In the genomic region with DNA sequence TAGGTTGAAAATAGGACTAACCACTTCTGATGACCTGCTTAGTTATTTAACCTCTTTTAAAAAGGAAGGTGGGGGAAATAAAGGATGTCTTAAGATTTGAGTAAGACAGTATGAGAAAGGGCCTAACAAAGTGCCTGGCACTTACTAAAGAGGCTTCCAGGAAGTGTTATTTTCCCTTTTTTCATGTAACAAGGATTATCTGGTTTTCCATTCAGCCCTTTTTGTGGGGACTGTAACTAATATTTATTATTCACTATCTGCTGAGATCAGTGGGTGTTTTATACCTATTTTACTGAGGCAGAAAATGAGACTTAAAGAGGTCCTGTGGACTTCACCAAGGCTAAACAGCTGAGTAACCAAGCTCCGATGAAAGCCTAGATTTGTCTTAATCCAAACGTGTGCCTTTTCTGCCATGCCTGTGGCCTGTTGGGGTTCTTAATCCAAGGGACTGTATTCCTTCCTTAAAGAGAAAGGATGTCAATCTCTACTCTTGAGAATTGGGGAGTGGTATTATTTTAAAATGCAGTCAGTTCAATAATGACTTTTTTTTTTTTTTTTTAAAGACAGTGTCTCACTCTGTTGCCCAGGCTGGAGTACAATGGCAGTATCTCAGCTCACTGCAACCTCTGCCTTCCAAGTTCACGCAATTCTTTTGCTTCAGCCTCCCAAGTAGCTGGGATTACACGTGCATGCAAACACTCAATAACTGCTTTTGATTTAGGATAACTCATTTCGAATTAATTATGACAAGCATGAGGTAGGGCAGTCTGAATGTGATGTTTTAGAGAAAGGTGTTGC, we compare ENCODE assay signal across 1 cellular context.
TF ChIP-seq lines count a peak whose summit lies in the region.

No MANE protein-coding gene starts in this region.

TF ChIP-seq in WTC11, 78 proteins besides CTCF, POLR2A, EP300 and RAD21:
- TF ChIP-seq, protein P1, sequence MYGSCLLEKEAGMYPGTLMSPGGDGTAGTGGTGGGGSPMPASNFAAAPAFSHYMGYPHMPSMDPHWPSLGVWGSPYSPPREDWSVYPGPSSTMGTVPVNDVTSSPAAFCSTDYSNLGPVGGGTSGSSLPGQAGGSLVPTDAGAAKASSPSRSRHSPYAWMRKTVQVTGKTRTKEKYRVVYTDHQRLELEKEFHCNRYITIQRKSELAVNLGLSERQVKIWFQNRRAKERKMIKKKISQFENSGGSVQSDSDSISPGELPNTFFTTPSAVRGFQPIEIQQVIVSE (CRISPR knock-in tag; IDR thresholded peaks at IDR 0.05; ENCODE audit: borderline replicate concordance): no peak
- TF ChIP-seq NR2C2 (CRISPR knock-in tag; IDR thresholded peaks at IDR 0.05): no peak
- TF ChIP-seq, protein P2, sequence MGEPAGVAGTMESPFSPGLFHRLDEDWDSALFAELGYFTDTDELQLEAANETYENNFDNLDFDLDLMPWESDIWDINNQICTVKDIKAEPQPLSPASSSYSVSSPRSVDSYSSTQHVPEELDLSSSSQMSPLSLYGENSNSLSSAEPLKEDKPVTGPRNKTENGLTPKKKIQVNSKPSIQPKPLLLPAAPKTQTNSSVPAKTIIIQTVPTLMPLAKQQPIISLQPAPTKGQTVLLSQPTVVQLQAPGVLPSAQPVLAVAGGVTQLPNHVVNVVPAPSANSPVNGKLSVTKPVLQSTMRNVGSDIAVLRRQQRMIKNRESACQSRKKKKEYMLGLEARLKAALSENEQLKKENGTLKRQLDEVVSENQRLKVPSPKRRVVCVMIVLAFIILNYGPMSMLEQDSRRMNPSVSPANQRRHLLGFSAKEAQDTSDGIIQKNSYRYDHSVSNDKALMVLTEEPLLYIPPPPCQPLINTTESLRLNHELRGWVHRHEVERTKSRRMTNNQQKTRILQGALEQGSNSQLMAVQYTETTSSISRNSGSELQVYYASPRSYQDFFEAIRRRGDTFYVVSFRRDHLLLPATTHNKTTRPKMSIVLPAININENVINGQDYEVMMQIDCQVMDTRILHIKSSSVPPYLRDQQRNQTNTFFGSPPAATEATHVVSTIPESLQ (CRISPR knock-in tag; IDR thresholded peaks at IDR 0.05): no peak
- TF ChIP-seq GTF2I (CRISPR knock-in tag; conservative IDR thresholded peaks at IDR 0.05): no peak
- TF ChIP-seq EMX1 (CRISPR knock-in tag; IDR thresholded peaks at IDR 0.05): no peak
- TF ChIP-seq, protein P3, sequence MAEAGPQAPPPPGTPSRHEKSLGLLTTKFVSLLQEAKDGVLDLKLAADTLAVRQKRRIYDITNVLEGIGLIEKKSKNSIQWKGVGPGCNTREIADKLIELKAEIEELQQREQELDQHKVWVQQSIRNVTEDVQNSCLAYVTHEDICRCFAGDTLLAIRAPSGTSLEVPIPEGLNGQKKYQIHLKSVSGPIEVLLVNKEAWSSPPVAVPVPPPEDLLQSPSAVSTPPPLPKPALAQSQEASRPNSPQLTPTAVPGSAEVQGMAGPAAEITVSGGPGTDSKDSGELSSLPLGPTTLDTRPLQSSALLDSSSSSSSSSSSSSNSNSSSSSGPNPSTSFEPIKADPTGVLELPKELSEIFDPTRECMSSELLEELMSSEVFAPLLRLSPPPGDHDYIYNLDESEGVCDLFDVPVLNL (CRISPR knock-in tag; IDR thresholded peaks at IDR 0.05; ENCODE audit: borderline replicate concordance, low read depth): no peak
- no peak for TF ChIP-seq ZNF317 (CRISPR knock-in tag; IDR thresholded peaks at IDR 0.05; ENCODE audit: borderline replicate concordance, low read depth)
- peak; percentile 60; the same call in 1 of the 2 replicates for TF ChIP-seq ZNF121 (CRISPR knock-in tag; IDR thresholded peaks at IDR 0.05)
